Comparison of ENCODE assay signal across 33 cellular contexts in genomic region chr4:23068756-23069155, GRCh38.
"Had no signal": no experiment of that assay in that cellular context is flagged by ENCODE, and none has a peak within 500 bp of the region (broad histone marks: within the 10 kb centered on the region; RNA-seq: fewer than 3 reads in every experiment).

No MANE protein-coding gene starts in this region.

- H3K27ac Mint-ChIP-seq: activated B cell treated with CpG ODN at 0.5 μM for 24 hours; activated CD4-positive, alpha-beta memory T cell treated with anti-CD3 and anti-CD28 coated beads for 36 hours; activated CD4-positive, alpha-beta T cell treated with anti-CD3 and anti-CD28 coated beads, Interleukin-2, amount 10 ng/mL, durations not matched to agents 24 days and 14 days; activated CD8-positive, alpha-beta memory T cell treated with anti-CD3 and anti-CD28 coated beads, Interleukin-2, amount 10 ng/mL, durations not matched to agents 7 days and 5 days; activated CD8-positive, alpha-beta T cell treated with anti-CD3 and anti-CD28 coated beads, Interleukin-2, amount 10 ng/mL, durations not matched to agents 7 days and 5 days; activated naive CD4-positive, alpha-beta T cell treated with anti-CD3 and anti-CD28 coated beads for 36 hours; activated naive CD4-positive, alpha-beta T cell treated with anti-CD3 and anti-CD28 coated beads, Interleukin-2, amount 50 U/mL, for 24 hours; activated naive CD8-positive, alpha-beta T cell treated with anti-CD3 and anti-CD28 coated beads for 36 hours; activated naive CD8-positive, alpha-beta T cell treated with anti-CD3 and anti-CD28 coated beads, Interleukin-2, amount 50 U/mL, for 24 hours; activated T-helper 1 cell treated with anti-CD3 and anti-CD28 coated beads, Interleukin-12 subunit alpha, Interleukin-12 subunit beta, Interleukin-2, Interleukin-4 antibody, amounts not matched to agents 30 ng/mL and 10 ng/mL and 1 ng/mL, durations not matched to agents 14 hours and 24 hours and 36 hours; activated T-helper 2 cell treated with anti-CD3 and anti-CD28 coated beads, Interferon-gamma antibody, Interleukin-2, Interleukin-4, amounts not matched to agents 10 μg/mL and 5 μg/mL and 100 μg/mL, durations not matched to agents 14 hours and 24 hours and 36 hours; T-helper 17 cell; T-helper 2 cell treated with Interferon-gamma antibody and Interleukin-4, amounts not matched to agents 5 μg/mL and 100 μg/mL, for 36 hours had no signal

- H3K27me3 Mint-ChIP-seq: activated B cell treated with CpG ODN at 0.5 μM for 24 hours; activated CD4-positive, alpha-beta memory T cell treated with anti-CD3 and anti-CD28 coated beads for 36 hours; activated CD4-positive, alpha-beta T cell treated with anti-CD3 and anti-CD28 coated beads, Interleukin-2, amount 10 ng/mL, durations not matched to agents 24 days and 14 days; activated CD8-positive, alpha-beta memory T cell treated with anti-CD3 and anti-CD28 coated beads, Interleukin-2, amount 10 ng/mL, durations not matched to agents 7 days and 5 days; activated naive CD8-positive, alpha-beta T cell treated with anti-CD3 and anti-CD28 coated beads for 36 hours; activated naive CD8-positive, alpha-beta T cell treated with anti-CD3 and anti-CD28 coated beads, Interleukin-2, amount 50 U/mL, for 24 hours; T-helper 17 cell had no signal

- H3K27ac ChIP-seq: adrenal gland, body of pancreas, colonic mucosa, epithelial cell of prostate, esophagus squamous epithelium, gastroesophageal sphincter, WERI-Rb-1 had no signal

- H3K4me3 Mint-ChIP-seq: activated B cell treated with CpG ODN at 0.5 μM for 24 hours; activated CD4-positive, alpha-beta memory T cell treated with anti-CD3 and anti-CD28 coated beads for 36 hours; activated CD4-positive, alpha-beta T cell treated with anti-CD3 and anti-CD28 coated beads, Interleukin-2, amount 10 ng/mL, durations not matched to agents 24 days and 14 days; activated CD8-positive, alpha-beta memory T cell treated with anti-CD3 and anti-CD28 coated beads, Interleukin-2, amount 10 ng/mL, durations not matched to agents 7 days and 5 days; activated CD8-positive, alpha-beta T cell treated with anti-CD3 and anti-CD28 coated beads, Interleukin-2, amount 10 ng/mL, durations not matched to agents 7 days and 5 days; activated naive CD4-positive, alpha-beta T cell treated with anti-CD3 and anti-CD28 coated beads for 36 hours; activated naive CD4-positive, alpha-beta T cell treated with anti-CD3 and anti-CD28 coated beads, Interleukin-2, amount 50 U/mL, for 24 hours; activated naive CD8-positive, alpha-beta T cell treated with anti-CD3 and anti-CD28 coated beads for 36 hours; activated naive CD8-positive, alpha-beta T cell treated with anti-CD3 and anti-CD28 coated beads, Interleukin-2, amount 50 U/mL, for 24 hours; activated T-helper 1 cell treated with anti-CD3 and anti-CD28 coated beads, Interleukin-12 subunit alpha, Interleukin-12 subunit beta, Interleukin-2, Interleukin-4 antibody, amounts not matched to agents 30 ng/mL and 10 ng/mL and 1 ng/mL, durations not matched to agents 14 hours and 24 hours and 36 hours; T-helper 17 cell; T-helper 2 cell treated with Interferon-gamma antibody and Interleukin-4, amounts not matched to agents 5 μg/mL and 100 μg/mL, for 36 hours had no signal

- H3K27me3 ChIP-seq: adrenal gland, body of pancreas, colonic mucosa, esophagus squamous epithelium, gastroesophageal sphincter had no signal

- H3K4me1 Mint-ChIP-seq: activated B cell treated with CpG ODN at 0.5 μM for 24 hours; activated CD4-positive, alpha-beta T cell treated with anti-CD3 and anti-CD28 coated beads, Interleukin-2, amount 10 ng/mL, durations not matched to agents 24 days and 14 days; activated CD8-positive, alpha-beta memory T cell treated with anti-CD3 and anti-CD28 coated beads, Interleukin-2, amount 10 ng/mL, durations not matched to agents 7 days and 5 days; activated naive CD4-positive, alpha-beta T cell treated with anti-CD3 and anti-CD28 coated beads, Interleukin-2, amount 50 U/mL, for 24 hours; activated naive CD8-positive, alpha-beta T cell treated with anti-CD3 and anti-CD28 coated beads for 36 hours; activated naive CD8-positive, alpha-beta T cell treated with anti-CD3 and anti-CD28 coated beads, Interleukin-2, amount 50 U/mL, for 24 hours; T-helper 17 cell had no signal

- H3K9me3 Mint-ChIP-seq: activated B cell treated with CpG ODN at 0.5 μM for 24 hours; activated CD4-positive, alpha-beta T cell treated with anti-CD3 and anti-CD28 coated beads, Interleukin-2, amount 10 ng/mL, durations not matched to agents 24 days and 14 days; activated naive CD4-positive, alpha-beta T cell treated with anti-CD3 and anti-CD28 coated beads for 36 hours; activated naive CD8-positive, alpha-beta T cell treated with anti-CD3 and anti-CD28 coated beads, Interleukin-2, amount 50 U/mL, for 24 hours; activated T-helper 1 cell treated with anti-CD3 and anti-CD28 coated beads, Interleukin-12 subunit alpha, Interleukin-12 subunit beta, Interleukin-2, Interleukin-4 antibody, amounts not matched to agents 30 ng/mL and 10 ng/mL and 1 ng/mL, durations not matched to agents 14 hours and 24 hours and 36 hours; activated T-helper 2 cell treated with anti-CD3 and anti-CD28 coated beads, Interferon-gamma antibody, Interleukin-2, Interleukin-4, amounts not matched to agents 10 μg/mL and 5 μg/mL and 100 μg/mL, durations not matched to agents 14 hours and 24 hours and 36 hours; T-helper 2 cell treated with Interferon-gamma antibody and Interleukin-4, amounts not matched to agents 5 μg/mL and 100 μg/mL, for 36 hours had no signal

- H3K36me3 ChIP-seq: adrenal gland, colonic mucosa, esophagus squamous epithelium, gastroesophageal sphincter, WERI-Rb-1 had no signal

- H3K4me3 ChIP-seq: adrenal gland, body of pancreas, colonic mucosa, esophagus squamous epithelium, gastroesophageal sphincter had no signal

- DNase-seq: activated B cell treated with CpG ODN at 0.5 μM for 24 hours; activated CD4-positive, alpha-beta memory T cell treated with anti-CD3 and anti-CD28 coated beads for 36 hours; activated CD4-positive, alpha-beta T cell treated with anti-CD3 and anti-CD28 coated beads, Interleukin-2, amount 10 ng/mL, durations not matched to agents 24 days and 14 days; activated CD8-positive, alpha-beta memory T cell treated with anti-CD3 and anti-CD28 coated beads, Interleukin-2, amount 10 ng/mL, durations not matched to agents 7 days and 5 days; activated CD8-positive, alpha-beta memory T cell treated with anti-CD3 and anti-CD28 coated beads, Interleukin-2, amount 50 U/mL, for 4 hours; activated CD8-positive, alpha-beta T cell treated with anti-CD3 and anti-CD28 coated beads, Interleukin-2, amount 10 ng/mL, durations not matched to agents 7 days and 5 days; activated effector memory CD4-positive, alpha-beta T cell treated with anti-CD3 and anti-CD28 coated beads, Interleukin-2, amount 50 U/mL, for 16 hours; activated naive CD4-positive, alpha-beta T cell treated with anti-CD3 and anti-CD28 coated beads for 36 hours; activated naive CD8-positive, alpha-beta T cell treated with anti-CD3 and anti-CD28 coated beads for 36 hours; activated naive CD8-positive, alpha-beta T cell treated with anti-CD3 and anti-CD28 coated beads, Interleukin-2, amount 50 U/mL, for 24 hours; activated T-cell treated with anti-CD3 and anti-CD28 coated beads, Interleukin-2, amount 50 U/mL, for 1 hour; activated T-cell treated with anti-CD3 and anti-CD28 coated beads, Interleukin-2, amount 50 U/mL, for 48 hours; adrenal gland; amygdala; aorta; body of pancreas; caudate nucleus; cerebellar nuclear complex; colonic mucosa; effector CD8-positive, alpha-beta T cell; esophagus squamous epithelium; foreskin melanocyte; head of caudate nucleus; T-helper 17 cell; T1000; WERI-Rb-1 had no signal

- ATAC-seq: activated CD4-positive, CD25-positive, alpha-beta regulatory T cell treated with anti-CD3 and anti-CD28 coated beads, Interleukin-2, amount 50 U/mL, for 24 hours; activated CD8-positive, alpha-beta memory T cell treated with anti-CD3 and anti-CD28 coated beads, Interleukin-2, amount 10 ng/mL, durations not matched to agents 7 days and 5 days; activated CD8-positive, alpha-beta T cell treated with anti-CD3 and anti-CD28 coated beads, Interleukin-2, amount 10 ng/mL, durations not matched to agents 7 days and 5 days; activated naive CD8-positive, alpha-beta T cell treated with anti-CD3 and anti-CD28 coated beads, Interleukin-2, amount 50 U/mL, for 24 hours; body of pancreas; gastroesophageal sphincter; T-helper 17 cell had no signal

- H3K4me1 ChIP-seq: adrenal gland, body of pancreas, colonic mucosa, esophagus squamous epithelium, gastroesophageal sphincter had no signal

- H3K9me3 ChIP-seq: adrenal gland, body of pancreas, colonic mucosa, esophagus squamous epithelium, gastroesophageal sphincter had no signal

- H3K36me3 Mint-ChIP-seq: activated CD4-positive, alpha-beta memory T cell treated with anti-CD3 and anti-CD28 coated beads for 36 hours; activated CD8-positive, alpha-beta memory T cell treated with anti-CD3 and anti-CD28 coated beads, Interleukin-2, amount 10 ng/mL, durations not matched to agents 7 days and 5 days; activated naive CD4-positive, alpha-beta T cell treated with anti-CD3 and anti-CD28 coated beads, Interleukin-2, amount 50 U/mL, for 24 hours; activated naive CD8-positive, alpha-beta T cell treated with anti-CD3 and anti-CD28 coated beads for 36 hours had no signal
